In genomic region chr19:15450528-15450890, GRCh38 we compare ENCODE assay signal across 9 cellular contexts. TPM values are rescaled to one million over a fixed set of nuclear protein-coding genes. Genes with fewer than 3 reads are reported as not detected.
DNase-seq lines count a peak whose midpoint lies in the region; ATAC-seq, FAIRE-seq and TF ChIP-seq lines count a peak whose summit lies in the region.
"Had no signal": no experiment of that assay in that cellular context is flagged by ENCODE, and none has a peak within 500 bp of the region (broad histone marks: within the 10 kb centered on the region; RNA-seq: fewer than 3 reads in every experiment).

No MANE protein-coding gene starts in this region.

- intact Hi-C loops in body of pancreas (cut with DNase I) (loop anchor here (10.0 kb wide), 1 partner anchor 104 kb away; no protein-coding TSS in a partner anchor), psoas muscle (cut with DNase I) (loop anchor here (2.0 to 10.0 kb wide), 5 partner anchors 104 to 276 kb away; no protein-coding TSS in a partner anchor)

- ATAC-seq in body of pancreas (no peak), psoas muscle (no peak), GM19324 (IDR thresholded peaks at IDR 0.05; ENCODE audit: low FRiP score, unreplicated experiment) (no peak)
- ATAC-seq: SK-N-SH treated with all-trans-retinoic acid at 6 μM for 48 hours had no signal

- no peaks in the 10 kb centered on the region for H3K27me3 ChIP-seq in body of pancreas
- peaks cover 0 to 6% (median 0%) of the 10 kb centered on the region in 3 donors for H3K27me3 ChIP-seq in psoas muscle (ENCODE audit: insufficient read depth in 3 of 3, low read length in 2 of 3)

- no peak for TF ChIP-seq POLR2A in body of pancreas (IDR thresholded peaks at IDR 0.05)

- DNase-seq in HTR-8/SVneo (ENCODE audit: insufficient read length, low spot score) (no peak), body of pancreas (no peak), psoas muscle (no peak), NCI-H1930 (lab: John Stamatoyannopoulos, UW) (no peak), NCI-H1048 (lab: John Stamatoyannopoulos, UW) (no peak)

- TF ChIP-seq CTCF in body of pancreas (IDR thresholded peaks at IDR 0.05) (no peak), psoas muscle (IDR thresholded peaks at IDR 0.05) (no peak)

- H3K9me3 ChIP-seq in body of pancreas (no peaks in the 10 kb centered on the region), psoas muscle (no peaks in the 10 kb centered on the region)

- peak overlapping the region in 3 of 4 donors; percentile 11 to 70 (median 68) for H3K27ac ChIP-seq in body of pancreas
- peak overlapping the region; percentile 78 for H3K27ac ChIP-seq in psoas muscle

- 92 to 94% methylated on average over 1 of the region's 1 CpG for WGBS in body of pancreas, 2 donors
- WGBS in psoas muscle, 3 donors = 85 to 93% (median 88%) methylated on average over 1 of the region's 1 CpG

- peaks cover 31% of the 10 kb centered on the region for H3K4me1 ChIP-seq in body of pancreas
- peaks cover 21% of the 10 kb centered on the region for H3K4me1 ChIP-seq in psoas muscle

- peak; percentile 65 for FAIRE-seq in HTR-8/SVneo (lab: Jason Lieb, UNC)
- FAIRE-seq: bronchial epithelial cell had no signal

- H3K36me3 ChIP-seq in body of pancreas (replicated peaks in 1 of 2; ENCODE audit: insufficient read depth in 1 of 2, low read depth in 2 of 2) (no peaks in the 10 kb centered on the region), psoas muscle (ENCODE audit: insufficient read depth in 1 of 2, low read depth in 1 of 2) (no peaks in the 10 kb centered on the region)

- H3K4me3 ChIP-seq in body of pancreas (no peak overlapping the region), psoas muscle (no peak overlapping the region)

RNA-seq across cellular contexts. Expression of gene WIZ, which starts 0.8 kb away (rescaled TPM):
- total RNA-seq in body of pancreas (100 to 1,000 TPM in 1 of 2 donors, 10 to 100 TPM in 1; 16.1 to 111 TPM), psoas muscle (10 to 100 TPM; 16.6 to 39.1 (median 25.8) TPM)
- 10 to 100 TPM; 16.6 to 22.9 (median 20.7) TPM for polyA plus RNA-seq in psoas muscle

RNA-seq across cellular contexts. Expression of gene RASAL3, which starts 13.8 kb away (rescaled TPM):
- total RNA-seq in body of pancreas = 1 to 10 TPM; 2.6 to 3.6 TPM
- total RNA-seq in psoas muscle = 1 to 10 TPM in 2 of 4 donors, under 1 TPM in 2; 0.47 to 2.0 (median 1.0) TPM
- polyA plus RNA-seq in psoas muscle = under 1 TPM; 0.21 to 0.47 (median 0.34) TPM
- total RNA-seq: bronchial epithelial cell, kidney epithelial cell had no signal

RNA-seq across cellular contexts. Expression of gene PGLYRP2, which starts 28.8 kb away (rescaled TPM):
- not detected for total RNA-seq in body of pancreas
- total RNA-seq in psoas muscle = not detected
- not detected for polyA plus RNA-seq in psoas muscle
- total RNA-seq: bronchial epithelial cell, kidney epithelial cell had no signal

RNA-seq across cellular contexts. Expression of gene AKAP8L, which starts 31.7 kb away (rescaled TPM):
- total RNA-seq in body of pancreas (100 to 1,000 TPM; 147 to 196 TPM), psoas muscle (10 to 100 TPM; 37.3 to 66.2 (median 54.3) TPM)
- polyA plus RNA-seq in psoas muscle = 10 to 100 TPM; 34.6 to 72.9 (median 46.7) TPM

RNA-seq across cellular contexts. Expression of gene CYP4F22, which starts 57.8 kb away (rescaled TPM):
- not detected for total RNA-seq in body of pancreas
- under 1 TPM in 1 of 4 donors, not detected in 3; 0.29 TPM for total RNA-seq in psoas muscle
- under 1 TPM; 0.04 to 0.30 (median 0.17) TPM for polyA plus RNA-seq in psoas muscle
- total RNA-seq: bronchial epithelial cell, kidney epithelial cell had no signal
